In genomic region chr6:16539086-16539931, GRCh38 we compare ENCODE assay signal across 21 cellular contexts.
DNase-seq lines count a peak whose midpoint lies in the region; ATAC-seq lines count a peak whose summit lies in the region.
"Had no signal": no experiment of that assay in that cellular context is flagged by ENCODE, and none has a peak within 500 bp of the region (broad histone marks: within the 10 kb centered on the region; RNA-seq: fewer than 3 reads in every experiment).

No MANE protein-coding gene starts in this region.

- H3K9me3 Mint-ChIP-seq in activated CD4-positive, alpha-beta T cell treated with anti-CD3 and anti-CD28 coated beads, Interleukin-2, amount 10 ng/mL, durations not matched to agents 24 days and 14 days: no peaks in the 10 kb centered on the region
- no peaks in the 10 kb centered on the region for H3K9me3 Mint-ChIP-seq in activated T-helper 17 cell treated with anti-CD3 and anti-CD28 coated beads, Interleukin-2, amount 50 U/mL, for 72 hours
- H3K9me3 Mint-ChIP-seq: activated CD4-positive, alpha-beta T cell treated with anti-CD3 and anti-CD28 coated beads, Interleukin-2, amount 10 ng/mL, durations not matched to agents 7 days and 5 days; activated naive CD4-positive, alpha-beta T cell treated with anti-CD3 and anti-CD28 coated beads, Interleukin-2, amount 10 ng/mL, durations not matched to agents 7 days and 5 days; central memory CD8-positive, alpha-beta T cell; T-cell had no signal

- DNase-seq in activated CD4-positive, alpha-beta T cell treated with anti-CD3 and anti-CD28 coated beads, Interleukin-2, amount 10 ng/mL, durations not matched to agents 24 days and 14 days: no peak
- DNase-seq in activated CD4-positive, alpha-beta T cell treated with anti-CD3 and anti-CD28 coated beads for 4 hours: no peak
- DNase-seq in Caki2 (ENCODE audit: low read depth) (peak; percentile 57), mucosa of gallbladder (ENCODE audit: low spot score) (peak; percentile 34), left lobe of liver (ENCODE audit: low spot score) (no peak), KG1 (lab: John Stamatoyannopoulos, UW) (no peak)
- DNase-seq: activated CD4-positive, alpha-beta T cell treated with anti-CD3 and anti-CD28 coated beads, Interleukin-2, amount 10 ng/mL, durations not matched to agents 7 days and 5 days; activated CD8-positive, alpha-beta memory T cell treated with anti-CD3 and anti-CD28 coated beads, Interleukin-2, amount 50 U/mL, for 4 hours; activated naive CD4-positive, alpha-beta T cell treated with anti-CD3 and anti-CD28 coated beads, Interleukin-2, amount 10 ng/mL, durations not matched to agents 7 days and 5 days; aorta; COR-L47; dermis blood vessel endothelial cell; glutamatergic neuron; NCI-H1694; NCI-H510A treated with DMSO at 0.1 percent for 48 hours; substantia nigra; T-cell; upper lobe of left lung had no signal

- H3K4me1 Mint-ChIP-seq in activated CD4-positive, alpha-beta T cell treated with anti-CD3 and anti-CD28 coated beads, Interleukin-2, amount 10 ng/mL, durations not matched to agents 24 days and 14 days: peaks cover 28% of the 10 kb centered on the region
- H3K4me1 Mint-ChIP-seq in activated T-helper 17 cell treated with anti-CD3 and anti-CD28 coated beads, Interleukin-2, amount 50 U/mL, for 72 hours: peaks cover 33% of the 10 kb centered on the region
- H3K4me1 Mint-ChIP-seq: activated CD4-positive, alpha-beta T cell treated with anti-CD3 and anti-CD28 coated beads, Interleukin-2, amount 10 ng/mL, durations not matched to agents 7 days and 5 days; activated naive CD4-positive, alpha-beta T cell treated with anti-CD3 and anti-CD28 coated beads, Interleukin-2, amount 10 ng/mL, durations not matched to agents 7 days and 5 days had no signal

- intact Hi-C loops in activated CD4-positive, alpha-beta T cell treated with anti-CD3 and anti-CD28 coated beads, Interleukin-2, amount 10 ng/mL, durations not matched to agents 24 days and 14 days (cut with micrococcal nuclease): no loop called here

- H3K4me3 Mint-ChIP-seq in activated CD4-positive, alpha-beta T cell treated with anti-CD3 and anti-CD28 coated beads, Interleukin-2, amount 10 ng/mL, durations not matched to agents 24 days and 14 days: no peak overlapping the region
- H3K4me3 Mint-ChIP-seq in activated T-helper 17 cell treated with anti-CD3 and anti-CD28 coated beads, Interleukin-2, amount 50 U/mL, for 72 hours: peak overlapping the region; percentile 48
- H3K4me3 Mint-ChIP-seq: activated CD4-positive, alpha-beta T cell treated with anti-CD3 and anti-CD28 coated beads, Interleukin-2, amount 10 ng/mL, durations not matched to agents 7 days and 5 days; activated naive CD4-positive, alpha-beta T cell treated with anti-CD3 and anti-CD28 coated beads, Interleukin-2, amount 10 ng/mL, durations not matched to agents 7 days and 5 days; central memory CD8-positive, alpha-beta T cell; T-cell had no signal

- in situ Hi-C loops in Caki2 (cut with HindIII; ENCODE audit: low pct_unique_long_range_greater_than_20kb, low sequenced_read_pairs): no loop called here

- ATAC-seq in activated T-helper 17 cell treated with anti-CD3 and anti-CD28 coated beads, Interleukin-2, amount 50 U/mL, for 72 hours (replicated peaks): peak; percentile 62
- ATAC-seq in left lobe of liver (no peak), HG02571 (IDR thresholded peaks at IDR 0.05; ENCODE audit: unreplicated experiment) (no peak)
- ATAC-seq: T-cell had no signal

- H3K36me3 Mint-ChIP-seq in activated CD4-positive, alpha-beta T cell treated with anti-CD3 and anti-CD28 coated beads, Interleukin-2, amount 10 ng/mL, durations not matched to agents 24 days and 14 days (ENCODE audit: low read depth): peaks cover 11% of the 10 kb centered on the region
- peaks cover 29% of the 10 kb centered on the region for H3K36me3 Mint-ChIP-seq in activated T-helper 17 cell treated with anti-CD3 and anti-CD28 coated beads, Interleukin-2, amount 50 U/mL, for 72 hours (ENCODE audit: low read depth)

- H3K27me3 Mint-ChIP-seq in activated CD4-positive, alpha-beta T cell treated with anti-CD3 and anti-CD28 coated beads, Interleukin-2, amount 10 ng/mL, durations not matched to agents 24 days and 14 days: no peaks in the 10 kb centered on the region
- H3K27me3 Mint-ChIP-seq in activated T-helper 17 cell treated with anti-CD3 and anti-CD28 coated beads, Interleukin-2, amount 50 U/mL, for 72 hours: no peaks in the 10 kb centered on the region
- H3K27me3 Mint-ChIP-seq: activated CD4-positive, alpha-beta T cell treated with anti-CD3 and anti-CD28 coated beads, Interleukin-2, amount 10 ng/mL, durations not matched to agents 7 days and 5 days; activated naive CD4-positive, alpha-beta T cell treated with anti-CD3 and anti-CD28 coated beads, Interleukin-2, amount 10 ng/mL, durations not matched to agents 7 days and 5 days; central memory CD8-positive, alpha-beta T cell; T-cell had no signal

- H3K27ac Mint-ChIP-seq in activated CD4-positive, alpha-beta T cell treated with anti-CD3 and anti-CD28 coated beads, Interleukin-2, amount 10 ng/mL, durations not matched to agents 24 days and 14 days: peak overlapping the region; percentile 14
- peak overlapping the region; percentile 54 for H3K27ac Mint-ChIP-seq in activated T-helper 17 cell treated with anti-CD3 and anti-CD28 coated beads, Interleukin-2, amount 50 U/mL, for 72 hours
- H3K27ac Mint-ChIP-seq: activated CD4-positive, alpha-beta T cell treated with anti-CD3 and anti-CD28 coated beads, Interleukin-2, amount 10 ng/mL, durations not matched to agents 7 days and 5 days; activated naive CD4-positive, alpha-beta T cell treated with anti-CD3 and anti-CD28 coated beads, Interleukin-2, amount 10 ng/mL, durations not matched to agents 7 days and 5 days; T-cell had no signal

Comparison
In these comparisons a context has a peak if more than half of its experiments do, and no peak if none do; other contexts are left out.
1. DNase-seq: peak in Caki2 (single experiment) and mucosa of gallbladder (single experiment); none in activated CD4-positive, alpha-beta T cell treated with anti-CD3 and anti-CD28 coated beads, Interleukin-2, amount 10 ng/mL, durations not matched to agents 24 days and 14 days (single experiment), activated CD4-positive, alpha-beta T cell treated with anti-CD3 and anti-CD28 coated beads for 4 hours (0 of 2), left lobe of liver (single experiment) and KG1 (single experiment).